In genomic region chr19:14577885-14578427, GRCh38 we compare ENCODE assay signal across 1 cellular context.
TF ChIP-seq lines count a peak whose summit lies in the region.

No MANE protein-coding gene starts in this region.

TF ChIP-seq in K562, 482 proteins besides CTCF, POLR2A, EP300 and RAD21:
- TF ChIP-seq CBFA2T3 (IDR thresholded peaks at IDR 0.05) (0 out of 2 replicates have a peak, but pooled peaks have one; percentile 11), ZNF316 (IDR thresholded peaks at IDR 0.05) (peak; percentile 50), ZNF3 (CRISPR knock-in tag; IDR thresholded peaks at IDR 0.05) (peak; percentile 65; the same call in 1 of the 2 replicates), SOX6 (IDR thresholded peaks at IDR 0.05) (no peak)
